25 cellular contexts compared by ENCODE assay signal in genomic region chr2:193806088-193806774, GRCh38.
DNase-seq lines count a peak whose midpoint lies in the region; ATAC-seq and TF ChIP-seq lines count a peak whose summit lies in the region.
"Had no signal": no experiment of that assay in that cellular context is flagged by ENCODE, and none has a peak within 500 bp of the region (broad histone marks: within the 10 kb centered on the region; RNA-seq: fewer than 3 reads in every experiment).

No MANE protein-coding gene starts in this region.

- peak; percentile 48 for DNase-seq in NCI-H748 (lab: John Stamatoyannopoulos, UW; ENCODE audit: unreplicated experiment)
- no peak for DNase-seq in NCI-H748 treated with DMSO at 0.1 percent for 48 hours (lab: John Stamatoyannopoulos, UW)
- DNase-seq in adrenal gland: peak in 4 of 7 donors; percentile 41 to 59 (median 52)
- DNase-seq in fibroblast of villous mesenchyme (ENCODE audit: low read depth): peak; percentile 3
- DNase-seq in testis: peak; percentile 18
- no peak for DNase-seq in NOMO-1 treated with DMSO at 0.1 percent for 48 hours (lab: John Stamatoyannopoulos, UW; ENCODE audit: unreplicated experiment)
- DNase-seq: activated CD4-positive, alpha-beta memory T cell treated with anti-CD3 and anti-CD28 coated beads, Interleukin-2, amount 10 ng/mL, durations not matched to agents 7 days and 5 days; activated effector memory CD4-positive, alpha-beta T cell treated with Interleukin-2 at 50 U/mL for 16 hours; activated naive CD8-positive, alpha-beta T cell treated with anti-CD3 and anti-CD28 coated beads, Interleukin-2, amount 10 ng/mL, durations not matched to agents 7 days and 5 days; AML-193; CD8-positive, alpha-beta T cell; DMS79; esophagus squamous epithelium; glutamatergic neuron; Karpas-422; lower lobe of right lung; NCI-H345; OCI-M1; Right ventricle myocardium superior; small intestine; stimulated activated CD4-positive, alpha-beta T cell treated with anti-CD3 and anti-CD28 coated beads, Interleukin-1b, Interleukin-23, amount 100 ng/mL, for 48 hours had no signal

- no peak for ATAC-seq in GM18511 (IDR thresholded peaks at IDR 0.05; ENCODE audit: unreplicated experiment)
- no peak for ATAC-seq in HG03095 (IDR thresholded peaks at IDR 0.05; ENCODE audit: unreplicated experiment)
- ATAC-seq: activated CD4-positive, CD25-positive, alpha-beta regulatory T cell treated with anti-CD3 and anti-CD28 coated beads, Interleukin-2, amount 50 U/mL, for 24 hours; CD8-positive, alpha-beta T cell; lower lobe of right lung had no signal

- TF ChIP-seq CTCF in adrenal gland (IDR thresholded peaks at IDR 0.05) (no peak), fibroblast of villous mesenchyme (IDR thresholded peaks at IDR 0.05; ENCODE audit: insufficient read depth, low read depth, low read length) (no peak), testis (IDR thresholded peaks at IDR 0.05) (no peak)

- H3K9me3 ChIP-seq in adrenal gland (replicated peaks in 1 of 3) (no peaks in the 10 kb centered on the region), testis (no peaks in the 10 kb centered on the region)
- H3K9me3 ChIP-seq: esophagus squamous epithelium, lower lobe of right lung had no signal

- WGBS in adrenal gland, 4 donors: 27 to 42% (median 32%) methylated on average over 6 of the region's 6 CpGs
- WGBS in testis, 2 donors: 37 to 53% methylated on average over 6 of the region's 6 CpGs

- H3K4me1 ChIP-seq in adrenal gland (replicated peaks in 1 of 2): peaks cover 0 to 13% of the 10 kb centered on the region in 2 donors
- H3K4me1 ChIP-seq in testis: no peaks in the 10 kb centered on the region
- H3K4me1 ChIP-seq: esophagus squamous epithelium, lower lobe of right lung had no signal

- no peaks in the 10 kb centered on the region for H3K27me3 ChIP-seq in adrenal gland
- H3K27me3 ChIP-seq in testis: no peaks in the 10 kb centered on the region
- H3K27me3 ChIP-seq: esophagus squamous epithelium had no signal

- intact Hi-C loops in adrenal gland (cut with DNase I): no loop called here
- intact Hi-C loops in testis (cut with DNase I; ENCODE audit: low total_unique reads): no loop called here

- H3K27ac ChIP-seq in adrenal gland (no peak overlapping the region), testis (no peak overlapping the region)
- H3K27ac ChIP-seq: coronary artery, esophagus squamous epithelium, lower lobe of right lung had no signal

- H3K36me3 ChIP-seq in adrenal gland (replicated peaks in 1 of 2): no peaks in the 10 kb centered on the region
- H3K36me3 ChIP-seq in testis (ENCODE audit: low read depth, missing control alignments): no peaks in the 10 kb centered on the region
- H3K36me3 ChIP-seq: esophagus squamous epithelium, lower lobe of right lung had no signal

- H3K4me3 ChIP-seq in adrenal gland (no peak overlapping the region), fibroblast of villous mesenchyme (ENCODE audit: low read depth, low read length) (no peak overlapping the region), testis (no peak overlapping the region)
- H3K4me3 ChIP-seq: coronary artery, esophagus squamous epithelium, lower lobe of right lung had no signal

- TF ChIP-seq POLR2A in adrenal gland (IDR thresholded peaks at IDR 0.05) (no peak), testis (IDR thresholded peaks at IDR 0.05) (no peak)

Comparison
In these comparisons a context has a peak if more than half of its experiments do, and no peak if none do; other contexts are left out.
1. DNase-seq: peak in NCI-H748 (single experiment), adrenal gland (4 of 7), fibroblast of villous mesenchyme (single experiment) and testis (single experiment); none in NCI-H748 treated with DMSO at 0.1 percent for 48 hours (single experiment) and NOMO-1 treated with DMSO at 0.1 percent for 48 hours (single experiment).